In genomic region chr6:36594816-36595167, GRCh38 we compare ENCODE assay signal across 8 cellular contexts. TPM values are rescaled to one million over a fixed set of nuclear protein-coding genes. Genes with fewer than 3 reads are reported as not detected.
DNase-seq lines count a peak whose midpoint lies in the region; ATAC-seq lines count a peak whose summit lies in the region.

No MANE protein-coding gene starts in this region.

- no peak for ATAC-seq in activated T-cell treated with anti-CD3 and anti-CD28 coated beads, Interleukin-2, amount 50 U/mL, for 4 hours
- ATAC-seq in activated naive CD8-positive, alpha-beta T cell treated with anti-CD3 and anti-CD28 coated beads, Interleukin-2, amount 50 U/mL, for 24 hours = no peak
- no peak for ATAC-seq in stimulated activated memory B cell treated with anti-CD40 and anti-IgM and Interleukin-4, amounts not matched to agents 10 μg/mL and 1 μg/mL and 100 μg/mL, for 72 hours
- no peak for ATAC-seq in HG02973 (IDR thresholded peaks at IDR 0.05; ENCODE audit: unreplicated experiment)

- no peak for DNase-seq in activated T-cell treated with anti-CD3 and anti-CD28 coated beads, Interleukin-2, amount 50 U/mL, for 4 hours
- DNase-seq in activated T-cell treated with anti-CD3 and anti-CD28 coated beads for 4 hours (no peak), activated gamma-delta T cell (lab: John Stamatoyannopoulos, UW) (no peak)
- DNase-seq in activated naive CD8-positive, alpha-beta T cell treated with anti-CD3 and anti-CD28 coated beads, Interleukin-2, amount 50 U/mL, for 24 hours = no peak
- no peak for DNase-seq in activated CD4-positive, CD25-positive, alpha-beta regulatory T cell (lab: John Stamatoyannopoulos, UW)

- H3K4me1 Mint-ChIP-seq in activated T-cell treated with anti-CD3 and anti-CD28 coated beads, Interleukin-2, amount 50 U/mL, for 4 hours (ENCODE audit: low read depth) = peaks cover 35% of the 10 kb centered on the region
- H3K4me1 Mint-ChIP-seq in activated naive CD8-positive, alpha-beta T cell treated with anti-CD3 and anti-CD28 coated beads, Interleukin-2, amount 50 U/mL, for 24 hours = peaks cover 50% of the 10 kb centered on the region
- peaks cover 43% of the 10 kb centered on the region for H3K4me1 Mint-ChIP-seq in stimulated activated memory B cell treated with anti-CD40 and anti-IgM and Interleukin-4, amounts not matched to agents 10 μg/mL and 1 μg/mL and 100 μg/mL, for 72 hours

- peaks cover under 1% of the 10 kb centered on the region for H3K9me3 ChIP-seq in iPS-18c (ENCODE audit: control insufficient read depth, insufficient read depth, low read length)

- peak overlapping the region; percentile 99 for H3K27ac Mint-ChIP-seq in activated naive CD8-positive, alpha-beta T cell treated with anti-CD3 and anti-CD28 coated beads, Interleukin-2, amount 50 U/mL, for 24 hours
- H3K27ac Mint-ChIP-seq in stimulated activated memory B cell treated with anti-CD40 and anti-IgM and Interleukin-4, amounts not matched to agents 10 μg/mL and 1 μg/mL and 100 μg/mL, for 72 hours = peak overlapping the region; percentile 96

- no peaks in the 10 kb centered on the region for H3K27me3 Mint-ChIP-seq in activated T-cell treated with anti-CD3 and anti-CD28 coated beads, Interleukin-2, amount 50 U/mL, for 4 hours (ENCODE audit: low read depth)
- H3K27me3 Mint-ChIP-seq in activated naive CD8-positive, alpha-beta T cell treated with anti-CD3 and anti-CD28 coated beads, Interleukin-2, amount 50 U/mL, for 24 hours = peaks cover 3% of the 10 kb centered on the region
- no peaks in the 10 kb centered on the region for H3K27me3 Mint-ChIP-seq in stimulated activated memory B cell treated with anti-CD40 and anti-IgM and Interleukin-4, amounts not matched to agents 10 μg/mL and 1 μg/mL and 100 μg/mL, for 72 hours

- peak overlapping the region; percentile 86 for H3K4me3 ChIP-seq in iPS-18c (ENCODE audit: insufficient read depth, low read depth, low read length)

- H3K36me3 Mint-ChIP-seq in activated T-cell treated with anti-CD3 and anti-CD28 coated beads, Interleukin-2, amount 50 U/mL, for 4 hours (ENCODE audit: insufficient read depth) = peaks cover 48% of the 10 kb centered on the region
- peaks cover 56% of the 10 kb centered on the region for H3K36me3 Mint-ChIP-seq in activated naive CD8-positive, alpha-beta T cell treated with anti-CD3 and anti-CD28 coated beads, Interleukin-2, amount 50 U/mL, for 24 hours (ENCODE audit: low read depth)
- peaks cover 53% of the 10 kb centered on the region for H3K36me3 Mint-ChIP-seq in stimulated activated memory B cell treated with anti-CD40 and anti-IgM and Interleukin-4, amounts not matched to agents 10 μg/mL and 1 μg/mL and 100 μg/mL, for 72 hours

- peak overlapping the region; percentile 95 for H3K4me3 Mint-ChIP-seq in activated T-cell treated with anti-CD3 and anti-CD28 coated beads, Interleukin-2, amount 50 U/mL, for 4 hours
- peak overlapping the region; percentile 97 for H3K4me3 Mint-ChIP-seq in activated naive CD8-positive, alpha-beta T cell treated with anti-CD3 and anti-CD28 coated beads, Interleukin-2, amount 50 U/mL, for 24 hours
- H3K4me3 Mint-ChIP-seq in stimulated activated memory B cell treated with anti-CD40 and anti-IgM and Interleukin-4, amounts not matched to agents 10 μg/mL and 1 μg/mL and 100 μg/mL, for 72 hours = peak overlapping the region; percentile 91

- no peaks in the 10 kb centered on the region for H3K9me3 Mint-ChIP-seq in activated T-cell treated with anti-CD3 and anti-CD28 coated beads, Interleukin-2, amount 50 U/mL, for 4 hours
- H3K9me3 Mint-ChIP-seq in activated naive CD8-positive, alpha-beta T cell treated with anti-CD3 and anti-CD28 coated beads, Interleukin-2, amount 50 U/mL, for 24 hours = no peaks in the 10 kb centered on the region
- no peaks in the 10 kb centered on the region for H3K9me3 Mint-ChIP-seq in stimulated activated memory B cell treated with anti-CD40 and anti-IgM and Interleukin-4, amounts not matched to agents 10 μg/mL and 1 μg/mL and 100 μg/mL, for 72 hours

RNA-seq across cellular contexts. Expression of gene SRSF3, which starts 0.6 kb away (rescaled TPM):
- total RNA-seq in activated T-cell treated with anti-CD3 and anti-CD28 coated beads, Interleukin-2, amount 50 U/mL, for 4 hours = 100 to 1,000 TPM; 751 to 800 (median 779) TPM

RNA-seq across cellular contexts. Expression of gene STK38, which starts 47.5 kb away (rescaled TPM):
- total RNA-seq in activated T-cell treated with anti-CD3 and anti-CD28 coated beads, Interleukin-2, amount 50 U/mL, for 4 hours = 10 to 100 TPM; 14.2 to 16.6 (median 16.1) TPM
